In genomic region chr20:53162251-53162835, GRCh38 we compare ENCODE assay signal across 8 cellular contexts.
DNase-seq lines count a peak whose midpoint lies in the region; ATAC-seq and TF ChIP-seq lines count a peak whose summit lies in the region.

No MANE protein-coding gene starts in this region.

- no peaks in the 10 kb centered on the region for H3K36me3 ChIP-seq in WERI-Rb-1
- H3K36me3 ChIP-seq in vagina: no peaks in the 10 kb centered on the region

- intact Hi-C loops in vagina (cut with DNase I): no loop called here

- peaks cover 13% of the 10 kb centered on the region for H3K4me1 ChIP-seq in vagina

- no peak for ATAC-seq in HG02970 (IDR thresholded peaks at IDR 0.05; ENCODE audit: low FRiP score, unreplicated experiment)

- H3K9me3 ChIP-seq in WERI-Rb-1 (ENCODE audit: severe bottlenecking) (no peaks in the 10 kb centered on the region), vagina (no peaks in the 10 kb centered on the region)

- no peak for TF ChIP-seq POLR2A in vagina (IDR thresholded peaks at IDR 0.05)

- no peaks in the 10 kb centered on the region for H3K27me3 ChIP-seq in WERI-Rb-1 (ENCODE audit: insufficient read depth, low read depth, severe bottlenecking)
- H3K27me3 ChIP-seq in vagina: no peaks in the 10 kb centered on the region

- H3K27ac ChIP-seq in WERI-Rb-1 (no peak overlapping the region), vagina (no peak overlapping the region)

- TF ChIP-seq CTCF in WERI-Rb-1 (IDR thresholded peaks at IDR 0.05; ENCODE audit: low read depth, low read length): 0 out of 2 replicates have a peak, but pooled peaks have one; percentile 5
- TF ChIP-seq CTCF in vagina (IDR thresholded peaks at IDR 0.05): peak in 1 of 3 experiments; percentile 12

- DNase-seq in DMS 273 treated with DMSO at 0.1 percent for 48 hours (lab: John Stamatoyannopoulos, UW) (peak; percentile 77), M059J (ENCODE audit: low read depth) (peak; percentile 96), WERI-Rb-1 (peak; percentile 15), iPS-NIHi7 (ENCODE audit: extremely low spot score) (peak; percentile 79), vagina (ENCODE audit: extremely low spot score in 2 of 2) (no peak), DMS79 treated with DMSO at 0.1 percent for 48 hours (lab: John Stamatoyannopoulos, UW) (no peak)
- DNase-seq in activated CD4-positive, CD25-positive, alpha-beta regulatory T cell treated with anti-CD3 and anti-CD28 coated beads, Interleukin-2, amount 50 U/mL, for 72 hours: no peak

- H3K4me3 ChIP-seq in WERI-Rb-1 (ENCODE audit: low read depth, low read length) (no peak overlapping the region), vagina (peak overlapping the region; percentile 4 to 10)

Comparison
In these comparisons a context has a peak if more than half of its experiments do, and no peak if none do; other contexts are left out.
1. DNase-seq: peak in DMS 273 treated with DMSO at 0.1 percent for 48 hours (single experiment), M059J (single experiment), WERI-Rb-1 (single experiment) and iPS-NIHi7 (single experiment); none in vagina (0 of 2), DMS79 treated with DMSO at 0.1 percent for 48 hours (single experiment) and activated CD4-positive, CD25-positive, alpha-beta regulatory T cell treated with anti-CD3 and anti-CD28 coated beads, Interleukin-2, amount 50 U/mL, for 72 hours (single experiment).